Comparison of ENCODE assay signal across 2 cellular contexts in genomic region chr1:66336641-66336991, GRCh38.
TF ChIP-seq lines count a peak whose summit lies in the region.

No MANE protein-coding gene starts in this region.

TF ChIP-seq in liver, 16 proteins besides CTCF, POLR2A, EP300 and RAD21 (continued from another document):
- no peak for TF ChIP-seq ATF3 (IDR thresholded peaks at IDR 0.05)
- TF ChIP-seq MAX (IDR thresholded peaks at IDR 0.05) = no peak
- TF ChIP-seq RXRA (IDR thresholded peaks at IDR 0.05) = no peak
- TF ChIP-seq NR2F2 (IDR thresholded peaks at IDR 0.05) = no peak
- no peak for TF ChIP-seq FOXA1 (IDR thresholded peaks at IDR 0.05)
- TF ChIP-seq SP1 (IDR thresholded peaks at IDR 0.05) = no peak
- no peak for TF ChIP-seq HNF4A (conservative IDR thresholded peaks at IDR 0.05)

TF ChIP-seq in HepG2, 621 proteins besides CTCF, POLR2A, EP300 and RAD21 (continued from another document):
- TF ChIP-seq AKNA (CRISPR knock-in tag; IDR thresholded peaks at IDR 0.05; ENCODE audit: borderline replicate concordance) (no peak), MZF1 (CRISPR knock-in tag; IDR thresholded peaks at IDR 0.05; ENCODE audit: borderline replicate concordance) (no peak)
